ENCODE assay signal across 1 cellular context in the genomic region with DNA sequence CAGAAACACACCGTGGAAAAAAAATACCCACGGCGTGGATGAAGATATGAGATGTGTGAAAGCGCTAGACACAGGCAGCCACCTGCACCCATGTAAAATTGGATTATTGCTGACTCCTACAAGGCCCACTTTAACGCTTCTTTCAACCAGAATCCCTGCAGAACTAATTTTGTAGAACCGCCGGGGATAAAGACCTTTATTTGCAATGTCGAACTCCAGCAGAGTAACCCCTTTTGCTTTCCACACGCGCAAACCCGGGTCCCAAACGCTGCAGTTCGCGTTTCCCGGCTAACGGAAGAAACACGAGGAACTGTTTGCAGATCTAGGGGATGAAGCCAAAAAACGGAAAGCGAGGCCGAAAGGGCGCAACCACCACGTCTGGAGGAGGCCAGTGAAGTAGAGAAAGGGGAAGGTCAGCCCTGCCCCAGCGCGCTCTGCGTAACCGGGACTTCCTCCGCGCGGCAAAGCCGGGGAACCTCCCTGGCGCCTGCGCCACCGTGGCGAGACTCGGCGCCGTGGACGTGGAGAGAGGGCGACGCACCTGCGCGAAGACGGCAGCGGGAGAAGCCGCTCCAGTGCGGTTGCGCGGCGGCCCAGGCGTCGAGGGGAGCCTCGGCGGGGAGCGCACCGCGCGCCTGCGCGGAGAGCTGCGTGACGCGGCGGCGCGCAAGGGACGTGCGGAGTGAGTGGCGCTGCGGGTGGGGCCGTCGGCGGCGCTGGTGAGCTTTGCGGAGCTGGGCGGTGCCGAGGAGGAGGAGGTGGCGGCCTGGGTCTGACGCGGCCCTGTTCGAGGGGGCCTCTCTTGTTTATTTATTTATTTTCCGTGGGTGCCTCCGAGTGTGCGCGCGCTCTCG.
TF ChIP-seq lines count a peak whose summit lies in the region.

A gene (plus strand): TSS at position 729 of the 854 bp plus-strand sequence. CDS start 295 bp downstream, outside the sequence.

TF ChIP-seq in HepG2, 621 proteins besides CTCF, POLR2A, EP300 and RAD21 (continued from another document and continues in another):
- TF ChIP-seq, protein P1, sequence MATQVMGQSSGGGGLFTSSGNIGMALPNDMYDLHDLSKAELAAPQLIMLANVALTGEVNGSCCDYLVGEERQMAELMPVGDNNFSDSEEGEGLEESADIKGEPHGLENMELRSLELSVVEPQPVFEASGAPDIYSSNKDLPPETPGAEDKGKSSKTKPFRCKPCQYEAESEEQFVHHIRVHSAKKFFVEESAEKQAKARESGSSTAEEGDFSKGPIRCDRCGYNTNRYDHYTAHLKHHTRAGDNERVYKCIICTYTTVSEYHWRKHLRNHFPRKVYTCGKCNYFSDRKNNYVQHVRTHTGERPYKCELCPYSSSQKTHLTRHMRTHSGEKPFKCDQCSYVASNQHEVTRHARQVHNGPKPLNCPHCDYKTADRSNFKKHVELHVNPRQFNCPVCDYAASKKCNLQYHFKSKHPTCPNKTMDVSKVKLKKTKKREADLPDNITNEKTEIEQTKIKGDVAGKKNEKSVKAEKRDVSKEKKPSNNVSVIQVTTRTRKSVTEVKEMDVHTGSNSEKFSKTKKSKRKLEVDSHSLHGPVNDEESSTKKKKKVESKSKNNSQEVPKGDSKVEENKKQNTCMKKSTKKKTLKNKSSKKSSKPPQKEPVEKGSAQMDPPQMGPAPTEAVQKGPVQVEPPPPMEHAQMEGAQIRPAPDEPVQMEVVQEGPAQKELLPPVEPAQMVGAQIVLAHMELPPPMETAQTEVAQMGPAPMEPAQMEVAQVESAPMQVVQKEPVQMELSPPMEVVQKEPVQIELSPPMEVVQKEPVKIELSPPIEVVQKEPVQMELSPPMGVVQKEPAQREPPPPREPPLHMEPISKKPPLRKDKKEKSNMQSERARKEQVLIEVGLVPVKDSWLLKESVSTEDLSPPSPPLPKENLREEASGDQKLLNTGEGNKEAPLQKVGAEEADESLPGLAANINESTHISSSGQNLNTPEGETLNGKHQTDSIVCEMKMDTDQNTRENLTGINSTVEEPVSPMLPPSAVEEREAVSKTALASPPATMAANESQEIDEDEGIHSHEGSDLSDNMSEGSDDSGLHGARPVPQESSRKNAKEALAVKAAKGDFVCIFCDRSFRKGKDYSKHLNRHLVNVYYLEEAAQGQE (IDR thresholded peaks at IDR 0.05; ENCODE audit: borderline replicate concordance in 1 of 2, low read depth in 1 of 2, low read length in 2 of 2): peak in 1 of 2 experiments; percentile 69; a peak in 1 of 4 replicates
- 0 out of 2 replicates have a peak, but pooled peaks have one; percentile 81 for TF ChIP-seq ZNF180 (CRISPR knock-in tag; IDR thresholded peaks at IDR 0.05; ENCODE audit: borderline replicate concordance, low read depth)
- TF ChIP-seq, protein P2, sequence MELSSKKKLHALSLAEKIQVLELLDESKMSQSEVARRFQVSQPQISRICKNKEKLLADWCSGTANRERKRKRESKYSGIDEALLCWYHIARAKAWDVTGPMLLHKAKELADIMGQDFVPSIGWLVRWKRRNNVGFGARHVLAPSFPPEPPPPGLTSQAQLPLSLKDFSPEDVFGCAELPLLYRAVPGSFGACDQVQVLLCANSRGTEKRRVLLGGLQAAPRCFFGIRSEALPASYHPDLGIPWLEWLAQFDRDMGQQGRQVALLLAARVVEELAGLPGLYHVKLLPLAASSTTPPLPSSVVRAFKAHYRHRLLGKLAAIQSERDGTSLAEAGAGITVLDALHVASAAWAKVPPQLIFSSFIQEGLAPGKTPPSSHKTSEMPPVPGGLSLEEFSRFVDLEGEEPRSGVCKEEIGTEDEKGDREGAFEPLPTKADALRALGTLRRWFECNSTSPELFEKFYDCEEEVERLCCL (CRISPR knock-in tag; IDR thresholded peaks at IDR 0.05; ENCODE audit: borderline replicate concordance): 0 out of 2 replicates have a peak, but pooled peaks have one; percentile 18
- no peak for TF ChIP-seq SMC3 (IDR thresholded peaks at IDR 0.05; ENCODE audit: low read length)
- TF ChIP-seq, protein P3, sequence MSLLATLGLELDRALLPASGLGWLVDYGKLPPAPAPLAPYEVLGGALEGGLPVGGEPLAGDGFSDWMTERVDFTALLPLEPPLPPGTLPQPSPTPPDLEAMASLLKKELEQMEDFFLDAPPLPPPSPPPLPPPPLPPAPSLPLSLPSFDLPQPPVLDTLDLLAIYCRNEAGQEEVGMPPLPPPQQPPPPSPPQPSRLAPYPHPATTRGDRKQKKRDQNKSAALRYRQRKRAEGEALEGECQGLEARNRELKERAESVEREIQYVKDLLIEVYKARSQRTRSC (CRISPR knock-in tag; IDR thresholded peaks at IDR 0.05; ENCODE audit: low read depth): no peak
- TF ChIP-seq NFIC (IDR thresholded peaks at IDR 0.05; ENCODE audit: low read length): peak; percentile 51; the same call in 1 of the 2 replicates
- no peak for TF ChIP-seq ZSCAN22 (CRISPR knock-in tag; IDR thresholded peaks at IDR 0.05)
- TF ChIP-seq CBX1 (IDR thresholded peaks at IDR 0.05; ENCODE audit: low read depth): peak; percentile 82
- peak; percentile 94 for TF ChIP-seq RBFOX2 (IDR thresholded peaks at IDR 0.05; ENCODE audit: low read depth, low read length)
- TF ChIP-seq, protein P4, sequence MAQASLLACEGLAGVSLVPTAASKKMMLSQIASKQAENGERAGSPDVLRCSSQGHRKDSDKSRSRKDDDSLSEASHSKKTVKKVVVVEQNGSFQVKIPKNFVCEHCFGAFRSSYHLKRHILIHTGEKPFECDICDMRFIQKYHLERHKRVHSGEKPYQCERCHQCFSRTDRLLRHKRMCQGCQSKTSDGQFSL (CRISPR knock-in tag; IDR thresholded peaks at IDR 0.05): no peak
- peak; percentile 95 for TF ChIP-seq ARHGAP35 (CRISPR knock-in tag; IDR thresholded peaks at IDR 0.05; ENCODE audit: borderline replicate concordance)
- TF ChIP-seq NR2C2 (CRISPR knock-in tag; IDR thresholded peaks at IDR 0.05; ENCODE audit: borderline replicate concordance): peak; percentile 23; the same call in 1 of the 2 replicates
- peak; percentile 75 for TF ChIP-seq ZNF350 (CRISPR knock-in tag; IDR thresholded peaks at IDR 0.05; ENCODE audit: borderline replicate concordance, low read depth)
- TF ChIP-seq, protein P5, sequence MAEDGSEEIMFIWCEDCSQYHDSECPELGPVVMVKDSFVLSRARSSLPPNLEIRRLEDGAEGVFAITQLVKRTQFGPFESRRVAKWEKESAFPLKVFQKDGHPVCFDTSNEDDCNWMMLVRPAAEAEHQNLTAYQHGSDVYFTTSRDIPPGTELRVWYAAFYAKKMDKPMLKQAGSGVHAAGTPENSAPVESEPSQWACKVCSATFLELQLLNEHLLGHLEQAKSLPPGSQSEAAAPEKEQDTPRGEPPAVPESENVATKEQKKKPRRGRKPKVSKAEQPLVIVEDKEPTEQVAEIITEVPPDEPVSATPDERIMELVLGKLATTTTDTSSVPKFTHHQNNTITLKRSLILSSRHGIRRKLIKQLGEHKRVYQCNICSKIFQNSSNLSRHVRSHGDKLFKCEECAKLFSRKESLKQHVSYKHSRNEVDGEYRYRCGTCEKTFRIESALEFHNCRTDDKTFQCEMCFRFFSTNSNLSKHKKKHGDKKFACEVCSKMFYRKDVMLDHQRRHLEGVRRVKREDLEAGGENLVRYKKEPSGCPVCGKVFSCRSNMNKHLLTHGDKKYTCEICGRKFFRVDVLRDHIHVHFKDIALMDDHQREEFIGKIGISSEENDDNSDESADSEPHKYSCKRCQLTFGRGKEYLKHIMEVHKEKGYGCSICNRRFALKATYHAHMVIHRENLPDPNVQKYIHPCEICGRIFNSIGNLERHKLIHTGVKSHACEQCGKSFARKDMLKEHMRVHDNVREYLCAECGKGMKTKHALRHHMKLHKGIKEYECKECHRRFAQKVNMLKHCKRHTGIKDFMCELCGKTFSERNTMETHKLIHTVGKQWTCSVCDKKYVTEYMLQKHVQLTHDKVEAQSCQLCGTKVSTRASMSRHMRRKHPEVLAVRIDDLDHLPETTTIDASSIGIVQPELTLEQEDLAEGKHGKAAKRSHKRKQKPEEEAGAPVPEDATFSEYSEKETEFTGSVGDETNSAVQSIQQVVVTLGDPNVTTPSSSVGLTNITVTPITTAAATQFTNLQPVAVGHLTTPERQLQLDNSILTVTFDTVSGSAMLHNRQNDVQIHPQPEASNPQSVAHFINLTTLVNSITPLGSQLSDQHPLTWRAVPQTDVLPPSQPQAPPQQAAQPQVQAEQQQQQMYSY (CRISPR knock-in tag; IDR thresholded peaks at IDR 0.05): peak; percentile 72; the same call in 1 of the 2 replicates
- TF ChIP-seq, protein P6, sequence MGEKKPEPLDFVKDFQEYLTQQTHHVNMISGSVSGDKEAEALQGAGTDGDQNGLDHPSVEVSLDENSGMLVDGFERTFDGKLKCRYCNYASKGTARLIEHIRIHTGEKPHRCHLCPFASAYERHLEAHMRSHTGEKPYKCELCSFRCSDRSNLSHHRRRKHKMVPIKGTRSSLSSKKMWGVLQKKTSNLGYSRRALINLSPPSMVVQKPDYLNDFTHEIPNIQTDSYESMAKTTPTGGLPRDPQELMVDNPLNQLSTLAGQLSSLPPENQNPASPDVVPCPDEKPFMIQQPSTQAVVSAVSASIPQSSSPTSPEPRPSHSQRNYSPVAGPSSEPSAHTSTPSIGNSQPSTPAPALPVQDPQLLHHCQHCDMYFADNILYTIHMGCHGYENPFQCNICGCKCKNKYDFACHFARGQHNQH (CRISPR knock-in tag; IDR thresholded peaks at IDR 0.05): peak; percentile 85
- TF ChIP-seq, protein P7, sequence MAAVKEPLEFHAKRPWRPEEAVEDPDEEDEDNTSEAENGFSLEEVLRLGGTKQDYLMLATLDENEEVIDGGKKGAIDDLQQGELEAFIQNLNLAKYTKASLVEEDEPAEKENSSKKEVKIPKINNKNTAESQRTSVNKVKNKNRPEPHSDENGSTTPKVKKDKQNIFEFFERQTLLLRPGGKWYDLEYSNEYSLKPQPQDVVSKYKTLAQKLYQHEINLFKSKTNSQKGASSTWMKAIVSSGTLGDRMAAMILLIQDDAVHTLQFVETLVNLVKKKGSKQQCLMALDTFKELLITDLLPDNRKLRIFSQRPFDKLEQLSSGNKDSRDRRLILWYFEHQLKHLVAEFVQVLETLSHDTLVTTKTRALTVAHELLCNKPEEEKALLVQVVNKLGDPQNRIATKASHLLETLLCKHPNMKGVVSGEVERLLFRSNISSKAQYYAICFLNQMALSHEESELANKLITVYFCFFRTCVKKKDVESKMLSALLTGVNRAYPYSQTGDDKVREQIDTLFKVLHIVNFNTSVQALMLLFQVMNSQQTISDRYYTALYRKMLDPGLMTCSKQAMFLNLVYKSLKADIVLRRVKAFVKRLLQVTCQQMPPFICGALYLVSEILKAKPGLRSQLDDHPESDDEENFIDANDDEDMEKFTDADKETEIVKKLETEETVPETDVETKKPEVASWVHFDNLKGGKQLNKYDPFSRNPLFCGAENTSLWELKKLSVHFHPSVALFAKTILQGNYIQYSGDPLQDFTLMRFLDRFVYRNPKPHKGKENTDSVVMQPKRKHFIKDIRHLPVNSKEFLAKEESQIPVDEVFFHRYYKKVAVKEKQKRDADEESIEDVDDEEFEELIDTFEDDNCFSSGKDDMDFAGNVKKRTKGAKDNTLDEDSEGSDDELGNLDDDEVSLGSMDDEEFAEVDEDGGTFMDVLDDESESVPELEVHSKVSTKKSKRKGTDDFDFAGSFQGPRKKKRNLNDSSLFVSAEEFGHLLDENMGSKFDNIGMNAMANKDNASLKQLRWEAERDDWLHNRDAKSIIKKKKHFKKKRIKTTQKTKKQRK (IDR thresholded peaks at IDR 0.05; ENCODE audit: low read length): no peak
- peak; percentile 13; the same call in 1 of the 2 replicates for TF ChIP-seq FOXK1 (CRISPR knock-in tag; IDR thresholded peaks at IDR 0.05; ENCODE audit: borderline replicate concordance, low read depth)
- peak; percentile 86 for TF ChIP-seq ZNF891 (CRISPR knock-in tag; IDR thresholded peaks at IDR 0.05)
- peak; percentile 41; the same call in 1 of the 2 replicates for TF ChIP-seq ZNF253 (CRISPR knock-in tag; IDR thresholded peaks at IDR 0.05; ENCODE audit: borderline replicate concordance)
- TF ChIP-seq FOXA1 (IDR thresholded peaks at IDR 0.05): no peak
- TF ChIP-seq FOXA1 (CRISPR knock-in tag; IDR thresholded peaks at IDR 0.05): no peak
- TF ChIP-seq BCL6 (CRISPR knock-in tag; IDR thresholded peaks at IDR 0.05): peak; percentile 60; the same call in 1 of the 2 replicates
- TF ChIP-seq, protein P8, sequence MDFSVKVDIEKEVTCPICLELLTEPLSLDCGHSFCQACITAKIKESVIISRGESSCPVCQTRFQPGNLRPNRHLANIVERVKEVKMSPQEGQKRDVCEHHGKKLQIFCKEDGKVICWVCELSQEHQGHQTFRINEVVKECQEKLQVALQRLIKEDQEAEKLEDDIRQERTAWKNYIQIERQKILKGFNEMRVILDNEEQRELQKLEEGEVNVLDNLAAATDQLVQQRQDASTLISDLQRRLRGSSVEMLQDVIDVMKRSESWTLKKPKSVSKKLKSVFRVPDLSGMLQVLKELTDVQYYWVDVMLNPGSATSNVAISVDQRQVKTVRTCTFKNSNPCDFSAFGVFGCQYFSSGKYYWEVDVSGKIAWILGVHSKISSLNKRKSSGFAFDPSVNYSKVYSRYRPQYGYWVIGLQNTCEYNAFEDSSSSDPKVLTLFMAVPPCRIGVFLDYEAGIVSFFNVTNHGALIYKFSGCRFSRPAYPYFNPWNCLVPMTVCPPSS (IDR thresholded peaks at IDR 0.05): no peak
- TF ChIP-seq, protein P9, sequence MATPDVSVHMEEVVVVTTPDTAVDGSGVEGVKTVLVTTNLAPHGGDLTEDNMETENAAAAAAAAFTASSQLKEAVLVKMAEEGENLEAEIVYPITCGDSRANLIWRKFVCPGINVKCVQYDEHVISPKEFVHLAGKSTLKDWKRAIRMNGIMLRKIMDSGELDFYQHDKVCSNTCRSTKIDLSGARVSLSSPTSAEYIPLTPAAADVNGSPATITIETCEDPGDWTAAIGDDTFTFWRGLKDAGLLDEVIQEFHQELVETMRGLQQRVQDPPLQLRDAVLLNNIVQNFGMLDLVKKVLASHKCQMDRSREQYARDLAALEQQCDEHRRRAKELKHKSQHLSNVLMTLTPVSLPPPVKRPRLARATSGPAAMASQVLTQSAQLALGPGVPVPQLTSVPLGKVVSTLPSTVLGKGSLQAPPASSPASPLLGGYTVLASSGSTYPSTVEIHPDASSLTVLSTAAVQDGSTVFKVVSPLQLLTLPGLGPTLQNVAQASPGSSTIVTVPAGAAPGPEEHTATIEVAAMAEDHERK (CRISPR knock-in tag; IDR thresholded peaks at IDR 0.05; ENCODE audit: low read depth): peak; percentile 82
- peak; percentile 70 for TF ChIP-seq PHF5A (CRISPR knock-in tag; IDR thresholded peaks at IDR 0.05; ENCODE audit: low read depth, unreplicated experiment)
- TF ChIP-seq ZNF772 (CRISPR knock-in tag; IDR thresholded peaks at IDR 0.05): peak; percentile 93
- TF ChIP-seq, protein P10, sequence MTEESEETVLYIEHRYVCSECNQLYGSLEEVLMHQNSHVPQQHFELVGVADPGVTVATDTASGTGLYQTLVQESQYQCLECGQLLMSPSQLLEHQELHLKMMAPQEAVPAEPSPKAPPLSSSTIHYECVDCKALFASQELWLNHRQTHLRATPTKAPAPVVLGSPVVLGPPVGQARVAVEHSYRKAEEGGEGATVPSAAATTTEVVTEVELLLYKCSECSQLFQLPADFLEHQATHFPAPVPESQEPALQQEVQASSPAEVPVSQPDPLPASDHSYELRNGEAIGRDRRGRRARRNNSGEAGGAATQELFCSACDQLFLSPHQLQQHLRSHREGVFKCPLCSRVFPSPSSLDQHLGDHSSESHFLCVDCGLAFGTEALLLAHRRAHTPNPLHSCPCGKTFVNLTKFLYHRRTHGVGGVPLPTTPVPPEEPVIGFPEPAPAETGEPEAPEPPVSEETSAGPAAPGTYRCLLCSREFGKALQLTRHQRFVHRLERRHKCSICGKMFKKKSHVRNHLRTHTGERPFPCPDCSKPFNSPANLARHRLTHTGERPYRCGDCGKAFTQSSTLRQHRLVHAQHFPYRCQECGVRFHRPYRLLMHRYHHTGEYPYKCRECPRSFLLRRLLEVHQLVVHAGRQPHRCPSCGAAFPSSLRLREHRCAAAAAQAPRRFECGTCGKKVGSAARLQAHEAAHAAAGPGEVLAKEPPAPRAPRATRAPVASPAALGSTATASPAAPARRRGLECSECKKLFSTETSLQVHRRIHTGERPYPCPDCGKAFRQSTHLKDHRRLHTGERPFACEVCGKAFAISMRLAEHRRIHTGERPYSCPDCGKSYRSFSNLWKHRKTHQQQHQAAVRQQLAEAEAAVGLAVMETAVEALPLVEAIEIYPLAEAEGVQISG (CRISPR knock-in tag; IDR thresholded peaks at IDR 0.05): peak; percentile 91
- TF ChIP-seq, protein P11, sequence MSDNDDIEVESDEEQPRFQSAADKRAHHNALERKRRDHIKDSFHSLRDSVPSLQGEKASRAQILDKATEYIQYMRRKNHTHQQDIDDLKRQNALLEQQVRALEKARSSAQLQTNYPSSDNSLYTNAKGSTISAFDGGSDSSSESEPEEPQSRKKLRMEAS (IDR thresholded peaks at IDR 0.05): peak; percentile 85
